In the genomic region with DNA sequence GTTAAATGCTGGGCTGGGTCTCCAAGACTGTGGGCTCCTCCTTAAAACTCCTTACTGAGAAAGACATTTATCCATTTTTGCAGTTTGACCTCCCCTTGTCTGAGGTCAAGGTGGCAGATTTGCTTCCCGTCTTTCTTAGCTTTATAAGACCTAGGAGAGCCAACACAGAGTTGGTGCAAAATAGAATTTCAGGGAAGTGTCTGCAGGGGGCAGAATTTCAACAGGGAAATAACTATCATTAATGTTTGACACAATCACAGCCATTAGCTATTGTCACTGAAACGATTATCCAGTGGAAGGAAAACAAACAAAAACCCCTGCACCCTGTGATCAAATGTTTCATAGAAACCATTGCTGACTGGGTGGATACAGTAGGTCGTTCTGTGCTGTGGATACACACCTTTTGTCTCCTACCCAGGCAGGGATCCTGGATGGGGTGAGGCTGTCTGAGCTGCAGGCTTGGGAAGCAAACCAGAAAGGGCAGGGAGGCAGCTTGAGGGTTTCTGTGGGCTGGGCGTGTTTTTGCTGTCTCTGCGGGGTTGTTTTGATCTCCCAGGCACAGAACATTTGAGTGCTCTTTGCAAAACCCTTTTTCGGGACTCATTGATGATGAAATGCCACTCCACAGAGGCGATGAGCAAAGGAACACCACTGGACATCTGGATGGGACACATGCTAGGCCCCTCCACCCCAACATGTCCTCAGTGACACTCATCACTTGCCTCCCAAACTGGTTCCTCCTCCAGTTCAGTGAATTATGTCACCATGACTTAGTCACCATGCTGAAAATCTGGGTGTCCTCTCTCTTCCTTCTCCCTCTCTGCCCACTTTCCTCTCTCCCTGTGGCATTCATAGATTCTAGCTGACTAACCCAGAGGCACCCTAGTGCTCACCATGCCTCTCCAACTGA, we compare ENCODE assay signal across 11 cellular contexts.
A peak's percentile ranks its signal among the peaks of the same experiment; 100 is the strongest.
DNase-seq lines count a peak whose midpoint lies in the region; ATAC-seq and TF ChIP-seq lines count a peak whose summit lies in the region.
"Had no signal": no experiment of that assay in that cellular context is flagged by ENCODE, and none has a peak within 500 bp of the region (broad histone marks: within the 10 kb centered on the region; RNA-seq: fewer than 3 reads in every experiment).

No MANE protein-coding gene starts in this region.

- TF ChIP-seq CTCF in AG04450 (IDR thresholded peaks at IDR 0.05; ENCODE audit: low read depth, low read length) (peak; percentile 20; the same call in 1 of the 2 replicates), H9 (conservative IDR thresholded peaks at IDR 0.05) (peak; percentile 68), WERI-Rb-1 (IDR thresholded peaks at IDR 0.05; ENCODE audit: low read depth, low read length) (no peak)

- H3K9me3 ChIP-seq in AG04450 (ENCODE audit: control insufficient read depth, insufficient read depth, low read length) (no peaks in the 10 kb centered on the region), H9 (ENCODE audit: control insufficient read depth, low read depth, low read length) (no peaks in the 10 kb centered on the region), WERI-Rb-1 (ENCODE audit: severe bottlenecking) (no peaks in the 10 kb centered on the region)
- H3K9me3 ChIP-seq: stomach had no signal

- no peak overlapping the region for H2BK20ac ChIP-seq in H9 (ENCODE audit: low read depth, low read length, poor library complexity, severe bottlenecking)

- DNase-seq in AG04450 (ENCODE audit: low read depth, low spot score) (no peak), H9 (peak; percentile 34), RPMI7951 (ENCODE audit: low read depth) (peak; percentile 16), kidney tubule cell (ENCODE audit: low spot score) (peak; percentile 76), WERI-Rb-1 (no peak)
- DNase-seq in activated naive CD4-positive, alpha-beta T cell treated with anti-CD3 and anti-CD28 coated beads, Interleukin-2, amount 50 U/mL, for 16 hours: no peak
- DNase-seq: CD4-positive, alpha-beta T cell; NCI-H187 treated with DMSO at 0.1 percent for 48 hours; stomach had no signal

- no peaks in the 10 kb centered on the region for H4K20me1 ChIP-seq in H9 (ENCODE audit: control insufficient read depth, insufficient read depth, insufficient read length)

- H3K4me2 ChIP-seq in H9 (ENCODE audit: insufficient read depth, insufficient read length, low read length): no peak overlapping the region

- CTCF ChIA-PET in AG04450 (lab: Charles Lee): interaction anchor here (1.1 to 5.5 kb wide), 3 partner anchors 10 to 236 kb away, joined by 5 to 38 read pairs (median 12); no protein-coding TSS in a partner anchor

- H3K27me3 Mint-ChIP-seq in H9 (ENCODE audit: low read depth): peaks cover 100% of the 10 kb centered on the region
- H3K27me3 Mint-ChIP-seq: CD4-positive, alpha-beta T cell had no signal

- no peak overlapping the region for H2AFZ ChIP-seq in H9 (ENCODE audit: low read length)

- H3K27ac Mint-ChIP-seq in H9: no peak overlapping the region
- H3K27ac Mint-ChIP-seq: CD4-positive, alpha-beta T cell had no signal

- no peaks in the 10 kb centered on the region for H3K23me2 ChIP-seq in H9 (ENCODE audit: insufficient read length, low read depth, low read length, poor library complexity, severe bottlenecking)

- H3K79me2 ChIP-seq in H9 (ENCODE audit: insufficient read depth, low read length): no peaks in the 10 kb centered on the region

- H2BK12ac ChIP-seq in H9 (ENCODE audit: insufficient read length, low read depth, low read length): no peak overlapping the region

- H3K27me3 ChIP-seq in AG04450 (ENCODE audit: control insufficient read depth, insufficient read depth, low read length) (peaks cover 2% of the 10 kb centered on the region), H9 (ENCODE audit: insufficient read depth, low read length) (peaks cover 27% of the 10 kb centered on the region; the same call in 1 of the 2 replicates), WERI-Rb-1 (ENCODE audit: insufficient read depth, low read depth, severe bottlenecking) (no peaks in the 10 kb centered on the region)
- H3K27me3 ChIP-seq: stomach had no signal

- H3K9me3 Mint-ChIP-seq in H9: no peaks in the 10 kb centered on the region
- H3K9me3 Mint-ChIP-seq: CD4-positive, alpha-beta T cell had no signal

- no peak overlapping the region for H3K4me3 Mint-ChIP-seq in H9
- H3K4me3 Mint-ChIP-seq: CD4-positive, alpha-beta T cell had no signal

- H4K8ac ChIP-seq in H9 (replicated peaks; ENCODE audit: insufficient read length, low read depth, low read length): no peak overlapping the region

- H3K36me3 Mint-ChIP-seq in H9 (ENCODE audit: insufficient read depth in 1 of 3, low read depth in 3 of 3): no peaks in the 10 kb centered on the region

- no peak overlapping the region for H2BK5ac ChIP-seq in H9 (ENCODE audit: insufficient read length, low read length)

- H3T11ph ChIP-seq in H9 (ENCODE audit: low read length): no peak overlapping the region

- POLR2A ChIA-PET in AG04450 (lab: Yijun Ruan, JAX): no interaction called here

- H3K56ac ChIP-seq in H9 (ENCODE audit: insufficient read length, low read depth, low read length): no peak overlapping the region

- ATAC-seq in GM18502 (IDR thresholded peaks at IDR 0.05; ENCODE audit: poor library complexity, unreplicated experiment) (no peak), HG02840 (IDR thresholded peaks at IDR 0.05; ENCODE audit: low FRiP score, unreplicated experiment) (no peak)

- H3K27ac ChIP-seq in AG04450 (ENCODE audit: low read depth, low read length): no peak overlapping the region
- no peak overlapping the region for H3K27ac ChIP-seq in H9 (ENCODE audit: insufficient read length, low read depth, low read length)
- no peak overlapping the region for H3K27ac ChIP-seq in WERI-Rb-1
- H3K27ac ChIP-seq: stomach had no signal

- H3K79me1 ChIP-seq in H9 (ENCODE audit: insufficient read depth, low read depth, low read length, poor library complexity, severe bottlenecking): no peaks in the 10 kb centered on the region

- H3K4me1 Mint-ChIP-seq in H9: no peaks in the 10 kb centered on the region; a peak in 1 of 4 replicates

- H3K36me3 ChIP-seq in WERI-Rb-1: no peaks in the 10 kb centered on the region
- H3K36me3 ChIP-seq: stomach had no signal

- H4K5ac ChIP-seq in H9 (ENCODE audit: insufficient read length, low read depth, low read length): no peak overlapping the region

- H3K4me3 ChIP-seq in AG04450 (ENCODE audit: low read depth, low read length) (no peak overlapping the region), WERI-Rb-1 (ENCODE audit: low read depth, low read length) (no peak overlapping the region)
- H3K4me3 ChIP-seq: stomach had no signal

- no peak overlapping the region for H2BK120ac ChIP-seq in H9 (ENCODE audit: low read depth, low read length, poor library complexity, severe bottlenecking)

- H2AK5ac ChIP-seq in H9 (ENCODE audit: insufficient read length, low read length): no peak overlapping the region

- no peak overlapping the region for H4K91ac ChIP-seq in H9 (ENCODE audit: insufficient read length, low read depth, low read length)

- no peak overlapping the region for H3K4ac ChIP-seq in H9 (ENCODE audit: low read depth, low read length)

- H3K14ac ChIP-seq in H9 (ENCODE audit: insufficient read depth, low read length): no peak overlapping the region

- H3K23ac ChIP-seq in H9 (ENCODE audit: insufficient read length, low read depth, low read length): no peak overlapping the region

- H2BK15ac ChIP-seq in H9 (ENCODE audit: low read depth, low read length): no peak overlapping the region

- no CpG with 5 or more reads among the region's 7 CpGs for WGBS in H9 (ENCODE audit: extremely low coverage, insufficient read length, low lambda C conversion rate)

- H3K4me1 ChIP-seq in H9 (ENCODE audit: insufficient read depth, low read length): no peaks in the 10 kb centered on the region
- H3K4me1 ChIP-seq: stomach had no signal

- H3K9ac ChIP-seq in H9 (ENCODE audit: extremely low read depth, insufficient read length, low read length): no peak overlapping the region

- no peak overlapping the region for H3K18ac ChIP-seq in H9 (ENCODE audit: insufficient read length, low read depth, low read length)

Comparison
In these comparisons a context has a peak if more than half of its experiments do, and no peak if none do; other contexts are left out.
1. DNase-seq: peak in H9 (single experiment), RPMI7951 (single experiment) and kidney tubule cell (single experiment); none in AG04450 (single experiment), activated naive CD4-positive, alpha-beta T cell treated with anti-CD3 and anti-CD28 coated beads, Interleukin-2, amount 50 U/mL, for 16 hours (single experiment) and WERI-Rb-1 (single experiment).